ENCODE assay signal across 17 cellular contexts in genomic region chr2:157786663-157787363, GRCh38.
DNase-seq lines count a peak whose midpoint lies in the region; ATAC-seq and TF ChIP-seq lines count a peak whose summit lies in the region.
"Had no signal": no experiment of that assay in that cellular context is flagged by ENCODE, and none has a peak within 500 bp of the region (broad histone marks: within the 10 kb centered on the region; RNA-seq: fewer than 3 reads in every experiment).

No MANE protein-coding gene starts in this region.

- H3K27me3 Mint-ChIP-seq in GM23338 (ENCODE audit: insufficient read depth, low read depth, poor library complexity): no peaks in the 10 kb centered on the region
- H3K27me3 Mint-ChIP-seq in activated CD8-positive, alpha-beta memory T cell treated with anti-CD3 and anti-CD28 coated beads, Interleukin-2, amount 10 ng/mL, durations not matched to agents 7 days and 5 days: no peaks in the 10 kb centered on the region
- H3K27me3 Mint-ChIP-seq: activated B cell treated with CpG ODN at 0.5 μM for 24 hours had no signal

- peak overlapping the region; percentile 42 for H3K4me2 ChIP-seq in GM23338

- peaks cover 54% of the 10 kb centered on the region for H3K4me1 ChIP-seq in GM23338 (ENCODE audit: insufficient read depth)
- peaks cover 30% of the 10 kb centered on the region for H3K4me1 ChIP-seq in SJCRH30
- H3K4me1 ChIP-seq in psoas muscle: peaks cover 96% of the 10 kb centered on the region
- H3K4me1 ChIP-seq in ovary (ENCODE audit: insufficient read depth): peaks cover 4% of the 10 kb centered on the region
- H3K4me1 ChIP-seq: BE2C had no signal

- CTCF ChIA-PET in activated CD8-positive, alpha-beta memory T cell treated with anti-CD3 and anti-CD28 coated beads, Interleukin-2, amount 10 ng/mL, durations not matched to agents 7 days and 5 days (lab: Charles Lee): no interaction called here

- H3K27ac ChIP-seq in GM23338 (ENCODE audit: low read depth) (peak overlapping the region; percentile 35; the same call in 1 of the 2 replicates), SJCRH30 (no peak overlapping the region; the same call in 1 of the 2 replicates), epithelial cell of prostate (peak overlapping the region; percentile 83), psoas muscle (peak overlapping the region; percentile 92), ovary (no peak overlapping the region)
- H3K27ac ChIP-seq: body of pancreas had no signal

- H3K4me1 Mint-ChIP-seq in GM23338: peaks cover 54% of the 10 kb centered on the region
- H3K4me1 Mint-ChIP-seq in activated CD8-positive, alpha-beta memory T cell treated with anti-CD3 and anti-CD28 coated beads, Interleukin-2, amount 10 ng/mL, durations not matched to agents 7 days and 5 days: peaks cover 29% of the 10 kb centered on the region
- H3K4me1 Mint-ChIP-seq: activated B cell treated with CpG ODN at 0.5 μM for 24 hours had no signal

- H3K36me3 ChIP-seq in GM23338 (ENCODE audit: insufficient read depth): no peaks in the 10 kb centered on the region
- H3K36me3 ChIP-seq in SJCRH30: no peaks in the 10 kb centered on the region
- H3K36me3 ChIP-seq in psoas muscle (ENCODE audit: insufficient read depth in 1 of 2, low read depth in 1 of 2): no peaks in the 10 kb centered on the region
- H3K36me3 ChIP-seq in ovary: no peaks in the 10 kb centered on the region
- H3K36me3 ChIP-seq: BE2C had no signal

- no peak for ATAC-seq in GM23338
- no peak for ATAC-seq in psoas muscle
- ATAC-seq in GM21515 (IDR thresholded peaks at IDR 0.05; ENCODE audit: unreplicated experiment): no peak
- ATAC-seq in activated CD8-positive, alpha-beta memory T cell treated with anti-CD3 and anti-CD28 coated beads, Interleukin-2, amount 10 ng/mL, durations not matched to agents 7 days and 5 days: no peak
- ATAC-seq: body of pancreas, SK-N-SH treated with all-trans-retinoic acid at 6 μM for 48 hours had no signal

- H3K9me3 ChIP-seq in SJCRH30 (replicated peaks): no peaks in the 10 kb centered on the region
- no peaks in the 10 kb centered on the region for H3K9me3 ChIP-seq in psoas muscle
- no peaks in the 10 kb centered on the region for H3K9me3 ChIP-seq in ovary
- H3K9me3 ChIP-seq: BE2C, body of pancreas had no signal

- no peak overlapping the region for H3K4me3 Mint-ChIP-seq in GM23338
- H3K4me3 Mint-ChIP-seq in activated CD8-positive, alpha-beta memory T cell treated with anti-CD3 and anti-CD28 coated beads, Interleukin-2, amount 10 ng/mL, durations not matched to agents 7 days and 5 days: no peak overlapping the region
- H3K4me3 Mint-ChIP-seq: activated B cell treated with CpG ODN at 0.5 μM for 24 hours had no signal

- no peaks in the 10 kb centered on the region; the same call in 1 of the 2 replicates for H3K79me2 ChIP-seq in GM23338 (replicated peaks; ENCODE audit: insufficient read depth)

- H3K4me3 ChIP-seq in GM23338: no peak overlapping the region
- no peak overlapping the region for H3K4me3 ChIP-seq in SJCRH30
- no peak overlapping the region for H3K4me3 ChIP-seq in psoas muscle
- H3K4me3 ChIP-seq in ovary: no peak overlapping the region
- H3K4me3 ChIP-seq: body of pancreas had no signal

- H3K27me3 ChIP-seq in GM23338 (ENCODE audit: insufficient read depth) (no peaks in the 10 kb centered on the region), SJCRH30 (no peaks in the 10 kb centered on the region), psoas muscle (ENCODE audit: insufficient read depth in 3 of 3, low read length in 2 of 3) (no peaks in the 10 kb centered on the region), ovary (no peaks in the 10 kb centered on the region)
- H3K27me3 ChIP-seq: BE2C, body of pancreas had no signal

- DNase-seq in GM23338 (ENCODE audit: low spot score) (no peak), SJCRH30 (peak; percentile 26 to 44), epithelial cell of prostate (ENCODE audit: low read depth, low spot score) (no peak), psoas muscle (no peak), ovary (no peak)
- no peak for DNase-seq in central memory CD4-positive, alpha-beta T cell
- no peak for DNase-seq in activated CD8-positive, alpha-beta memory T cell treated with anti-CD3 and anti-CD28 coated beads, Interleukin-2, amount 10 ng/mL, durations not matched to agents 7 days and 5 days
- DNase-seq: activated B cell treated with CpG ODN at 0.5 μM for 24 hours, activated gamma-delta T cell, BE2C, body of pancreas, DMS79, midbrain, NCI-H345, occipital lobe had no signal

- no peaks in the 10 kb centered on the region; the same call in 1 of the 2 replicates for H4K20me1 ChIP-seq in GM23338 (replicated peaks; ENCODE audit: insufficient read depth)

- no peaks in the 10 kb centered on the region for H3K36me3 Mint-ChIP-seq in GM23338 (ENCODE audit: low read depth)
- no peaks in the 10 kb centered on the region for H3K36me3 Mint-ChIP-seq in activated CD8-positive, alpha-beta memory T cell treated with anti-CD3 and anti-CD28 coated beads, Interleukin-2, amount 10 ng/mL, durations not matched to agents 7 days and 5 days

- TF ChIP-seq EP300 in ovary (IDR thresholded peaks at IDR 0.05): no peak

- TF ChIP-seq POLR2A in ovary (IDR thresholded peaks at IDR 0.05): no peak

- H3K27ac Mint-ChIP-seq in GM23338: no peak overlapping the region
- H3K27ac Mint-ChIP-seq in activated CD8-positive, alpha-beta memory T cell treated with anti-CD3 and anti-CD28 coated beads, Interleukin-2, amount 10 ng/mL, durations not matched to agents 7 days and 5 days: no peak overlapping the region
- H3K27ac Mint-ChIP-seq: activated B cell treated with CpG ODN at 0.5 μM for 24 hours had no signal

- intact Hi-C loops in psoas muscle (cut with DNase I) (loop anchor here in 1 of 2 donors (5.0 kb wide), 1 partner anchor 55 kb away; no protein-coding TSS in a partner anchor), ovary (cut with DNase I) (loop anchor here in 1 of 4 donors (10.0 kb wide), 1 partner anchor 218 kb away; no protein-coding TSS in a partner anchor)

- H3K9me3 Mint-ChIP-seq in GM23338: no peaks in the 10 kb centered on the region
- no peaks in the 10 kb centered on the region for H3K9me3 Mint-ChIP-seq in activated CD8-positive, alpha-beta memory T cell treated with anti-CD3 and anti-CD28 coated beads, Interleukin-2, amount 10 ng/mL, durations not matched to agents 7 days and 5 days (ENCODE audit: low read depth)
- H3K9me3 Mint-ChIP-seq: activated B cell treated with CpG ODN at 0.5 μM for 24 hours had no signal

- peaks cover 4% of the 10 kb centered on the region; the same call in 1 of the 2 replicates for H3K9me2 ChIP-seq in GM23338 (ENCODE audit: insufficient read depth)

- no peaks in the 10 kb centered on the region for H3F3A ChIP-seq in GM23338 (replicated peaks; ENCODE audit: low read depth)

- no peak for TF ChIP-seq CTCF in GM23338 (conservative IDR thresholded peaks at IDR 0.05; ENCODE audit: low read depth in 2 of 2)
- TF ChIP-seq CTCF in psoas muscle (IDR thresholded peaks at IDR 0.05): no peak
- TF ChIP-seq CTCF in ovary (IDR thresholded peaks at IDR 0.05): no peak

- 44 to 79% (median 49%) methylated on average over 5 of the region's 5 CpGs for WGBS in psoas muscle, 3 donors
- WGBS in ovary, 3 donors: 59 to 72% (median 70%) methylated on average over 5 of the region's 5 CpGs

- no peak overlapping the region for H2AFZ ChIP-seq in GM23338

TF ChIP-seq in GM23338, 12 proteins besides CTCF, POLR2A, EP300 and RAD21:
- TF ChIP-seq JUNB (IDR thresholded peaks at IDR 0.05; ENCODE audit: unreplicated experiment) (no peak), EZH2phosphoT487 (IDR thresholded peaks at IDR 0.05; ENCODE audit: unreplicated experiment) (no peak)

Comparison
In these comparisons a context has a peak if more than half of its experiments do, and no peak if none do; other contexts are left out.
1. DNase-seq: peak in SJCRH30 (2 of 2); none in GM23338 (single experiment), epithelial cell of prostate (single experiment), psoas muscle (0 of 2), ovary (0 of 5), central memory CD4-positive, alpha-beta T cell (single experiment) and activated CD8-positive, alpha-beta memory T cell treated with anti-CD3 and anti-CD28 coated beads, Interleukin-2, amount 10 ng/mL, durations not matched to agents 7 days and 5 days (single experiment).
2. H3K27ac ChIP-seq: peak in GM23338 (single experiment), epithelial cell of prostate (single experiment) and psoas muscle (single experiment); none in SJCRH30 (single experiment) and ovary (0 of 2).